Comparison of ENCODE assay signal across 8 cellular contexts in the genomic region with DNA sequence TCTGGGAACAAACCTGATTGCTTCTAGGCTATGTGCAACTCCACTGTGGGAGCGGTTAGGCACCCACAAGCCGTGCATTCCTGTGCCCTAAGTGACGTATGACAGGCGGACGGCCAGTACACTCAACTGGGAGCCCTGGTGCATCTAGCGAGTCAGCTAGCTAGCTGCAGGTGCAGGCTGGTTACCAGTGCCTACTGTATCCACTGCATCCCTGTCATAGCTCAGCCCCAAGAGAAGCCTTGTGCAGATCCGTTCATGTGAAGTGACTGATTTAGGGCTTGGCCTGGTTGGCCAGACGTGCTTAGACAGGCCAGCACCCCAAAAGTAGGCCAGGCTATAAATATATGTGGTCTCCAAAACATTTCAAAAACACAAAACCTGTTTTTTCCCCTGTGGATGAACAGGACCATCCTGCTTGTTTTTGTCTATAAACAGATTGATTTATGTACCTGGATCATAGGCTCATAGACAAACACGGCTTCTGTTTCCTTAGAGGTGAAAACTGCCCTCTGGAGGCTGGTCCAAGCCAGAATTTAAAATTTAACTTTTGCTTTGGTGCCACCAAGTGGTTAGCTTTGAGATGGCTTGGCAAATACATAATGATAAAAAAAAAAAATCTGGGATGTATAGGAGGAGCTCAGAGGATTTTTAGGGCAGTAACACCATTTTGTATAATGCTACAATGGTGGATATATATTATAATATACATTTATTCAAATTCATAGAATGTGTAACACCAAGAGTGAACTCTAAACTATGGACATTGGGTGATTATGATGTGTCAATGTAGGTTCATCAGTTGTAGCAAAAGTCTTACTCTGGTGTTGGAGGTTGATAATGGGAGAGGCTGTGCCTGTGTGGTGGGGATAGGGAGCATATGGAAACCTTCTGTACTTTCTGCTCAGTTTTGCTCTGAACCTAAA.
DNase-seq lines count a peak whose midpoint lies in the region; ATAC-seq lines count a peak whose summit lies in the region.

No MANE protein-coding gene starts in this region.

- H3K4me1 Mint-ChIP-seq in central memory CD8-positive, alpha-beta T cell: no peaks in the 10 kb centered on the region

- DNase-seq in AML-193 (lab: John Stamatoyannopoulos, UW) (peak; percentile 60 to 65), NCI-H2107 (lab: John Stamatoyannopoulos, UW) (peak; percentile 82), UCSD-AML1 (lab: John Stamatoyannopoulos, UW; ENCODE audit: unreplicated experiment) (peak; percentile 35), kidney tubule cell (ENCODE audit: low spot score) (peak; percentile 81)
- peak; percentile 20 to 42 for DNase-seq in central memory CD8-positive, alpha-beta T cell (ENCODE audit: low spot score in 2 of 2)
- DNase-seq in stimulated activated CD4-positive, alpha-beta T cell treated with anti-CD3 and anti-CD28 coated beads, TNF-alpha, amount 100 ng/mL, for 1 hour (ENCODE audit: low read depth in 3 of 3, low spot score in 1 of 3): peak; percentile 8 to 21 (median 9)

- H3K27ac Mint-ChIP-seq in central memory CD8-positive, alpha-beta T cell (ENCODE audit: low read depth): no peak overlapping the region

- no peaks in the 10 kb centered on the region for H3K9me3 Mint-ChIP-seq in central memory CD8-positive, alpha-beta T cell

- H3K27me3 Mint-ChIP-seq in central memory CD8-positive, alpha-beta T cell: no peaks in the 10 kb centered on the region

- no peak overlapping the region for H3K4me3 Mint-ChIP-seq in central memory CD8-positive, alpha-beta T cell

- no peaks in the 10 kb centered on the region for H3K36me3 Mint-ChIP-seq in central memory CD8-positive, alpha-beta T cell (ENCODE audit: insufficient read depth)

- ATAC-seq in GM18868 (IDR thresholded peaks at IDR 0.05; ENCODE audit: unreplicated experiment) (peak; percentile 93), HG03066 (IDR thresholded peaks at IDR 0.05; ENCODE audit: low read depth, unreplicated experiment) (peak; percentile 98)
- ATAC-seq in central memory CD8-positive, alpha-beta T cell (replicated peaks; ENCODE audit: extremely low read depth, poor library complexity, severe bottlenecking): peak; percentile 54

Comparison
In these comparisons a context has a peak if more than half of its experiments do, and no peak if none do; other contexts are left out.
1. Peak in every context shown above with its lines: DNase-seq and ATAC-seq.
2. DNase-seq: peak in every context shown above with its lines; median percentile 82 in NCI-H2107; 81 in kidney tubule cell; 62 in AML-193; 35 in UCSD-AML1; 31 in central memory CD8-positive, alpha-beta T cell; 9 in stimulated activated CD4-positive, alpha-beta T cell treated with anti-CD3 and anti-CD28 coated beads, TNF-alpha, amount 100 ng/mL, for 1 hour.